8 cellular contexts compared by ENCODE assay signal in the genomic region with DNA sequence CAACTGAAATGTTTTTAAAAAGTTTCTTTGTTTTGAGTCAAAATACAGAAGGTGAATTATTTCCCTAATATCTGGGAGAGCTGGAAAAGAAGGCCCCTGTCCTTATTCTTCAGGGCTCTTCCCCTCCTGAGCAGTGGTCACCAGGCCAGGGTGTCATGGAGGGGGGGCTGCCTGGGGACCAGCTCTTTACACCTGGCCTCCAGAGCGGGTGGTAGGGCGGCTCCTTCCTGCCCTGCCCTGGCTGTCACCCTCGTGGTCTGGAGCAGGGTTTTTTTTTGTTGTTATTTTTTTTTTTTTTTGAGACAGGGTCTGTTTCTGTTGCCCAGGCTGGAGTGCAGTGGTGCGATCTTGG. TPM values are rescaled to one million over a fixed set of nuclear protein-coding genes. Genes with fewer than 3 reads are reported as not detected.
DNase-seq lines count a peak whose midpoint lies in the region; ATAC-seq, FAIRE-seq and TF ChIP-seq lines count a peak whose summit lies in the region.

No MANE protein-coding gene starts in this region.

- no peak overlapping the region for H3K4me3 ChIP-seq in right cardiac atrium (ENCODE audit: low read length)
- no peak overlapping the region for H3K4me3 ChIP-seq in small intestine (ENCODE audit: low read depth in 1 of 2, low read length in 2 of 2)

- intact Hi-C loops in right cardiac atrium (cut with DNase I): loop anchor here in 3 of 4 donors (5.0 kb wide), 2 partner anchors 68 to 78 kb away; no protein-coding TSS in a partner anchor

- peak overlapping the region; percentile 85 for H3K27ac ChIP-seq in right cardiac atrium (ENCODE audit: low read length)
- peak overlapping the region; percentile 28 to 84 for H3K27ac ChIP-seq in small intestine (ENCODE audit: low read depth in 1 of 2, low read length in 1 of 2)

- no peak for FAIRE-seq in small intestine (lab: Jason Lieb, UNC)

- H3K27ac Mint-ChIP-seq in IgD-negative memory B cell (peak overlapping the region; percentile 98 to 99 (median 99)), progenitor cell of endocrine pancreas (no peak overlapping the region)
- H3K27ac Mint-ChIP-seq in activated naive CD8-positive, alpha-beta T cell: peak overlapping the region; percentile 95

- no peaks in the 10 kb centered on the region for H3K9me3 Mint-ChIP-seq in IgD-negative memory B cell
- no peaks in the 10 kb centered on the region for H3K9me3 Mint-ChIP-seq in activated naive CD8-positive, alpha-beta T cell (ENCODE audit: low read depth)
- H3K9me3 Mint-ChIP-seq in progenitor cell of endocrine pancreas (ENCODE audit: low read depth): no peaks in the 10 kb centered on the region

- H3K4me3 Mint-ChIP-seq in IgD-negative memory B cell (peak overlapping the region; percentile 80 to 99 (median 94)), progenitor cell of endocrine pancreas (ENCODE audit: low read depth) (no peak overlapping the region)
- H3K4me3 Mint-ChIP-seq in activated naive CD8-positive, alpha-beta T cell: peak overlapping the region; percentile 95

- no peaks in the 10 kb centered on the region for H3K36me3 ChIP-seq in small intestine (ENCODE audit: control insufficient read depth in 2 of 2, insufficient read depth in 2 of 2, low read length in 2 of 2)

- H3K4me1 Mint-ChIP-seq in IgD-negative memory B cell (peaks cover 40 to 61% (median 51%) of the 10 kb centered on the region in 3 donors), progenitor cell of endocrine pancreas (ENCODE audit: low read depth) (peaks cover 39% of the 10 kb centered on the region)
- H3K4me1 Mint-ChIP-seq in activated naive CD8-positive, alpha-beta T cell (ENCODE audit: low read depth): peaks cover 75% of the 10 kb centered on the region

- DNase-seq in right cardiac atrium: peak in 1 of 3 donors; percentile 79
- no peak for DNase-seq in small intestine
- no peak for DNase-seq in progenitor cell of endocrine pancreas (ENCODE audit: low spot score, unreplicated experiment)
- DNase-seq in KG1 (lab: John Stamatoyannopoulos, UW): no peak
- no peak for DNase-seq in foreskin melanocyte

- H3K27me3 ChIP-seq in right cardiac atrium (ENCODE audit: control insufficient read depth, insufficient read depth) (no peaks in the 10 kb centered on the region), small intestine (ENCODE audit: control insufficient read depth in 2 of 2, insufficient read depth in 2 of 2, low read length in 2 of 2) (no peaks in the 10 kb centered on the region)

- TF ChIP-seq CTCF in progenitor cell of endocrine pancreas (IDR thresholded peaks at IDR 0.05; ENCODE audit: unreplicated experiment): no peak

- 30% methylated on average over 4 of the region's 4 CpGs for WGBS in right cardiac atrium
- WGBS in small intestine, 3 donors: 32 to 49% (median 40%) methylated on average over 4 of the region's 4 CpGs

- peaks cover 2% of the 10 kb centered on the region for H3K36me3 Mint-ChIP-seq in IgD-negative memory B cell
- H3K36me3 Mint-ChIP-seq in activated naive CD8-positive, alpha-beta T cell: no peaks in the 10 kb centered on the region
- H3K36me3 Mint-ChIP-seq in progenitor cell of endocrine pancreas (ENCODE audit: insufficient read depth): no peaks in the 10 kb centered on the region

- H3K4me1 ChIP-seq in right cardiac atrium (ENCODE audit: control insufficient read depth, insufficient read depth, low read length): peaks cover 50% of the 10 kb centered on the region
- H3K4me1 ChIP-seq in small intestine (ENCODE audit: control insufficient read depth in 2 of 2, insufficient read depth in 1 of 2, low read depth in 1 of 2, low read length in 1 of 2): peaks cover 21 to 42% of the 10 kb centered on the region in 2 donors

- H3K9me3 ChIP-seq in right cardiac atrium (ENCODE audit: control insufficient read depth, low read length): no peaks in the 10 kb centered on the region
- H3K9me3 ChIP-seq in small intestine (ENCODE audit: control insufficient read depth, low read depth): no peaks in the 10 kb centered on the region

- peak; percentile 0 to 10 for ATAC-seq in right cardiac atrium
- ATAC-seq in HG03139 (IDR thresholded peaks at IDR 0.05; ENCODE audit: unreplicated experiment): no peak

- H3K27me3 Mint-ChIP-seq in IgD-negative memory B cell (peaks cover 3% of the 10 kb centered on the region), progenitor cell of endocrine pancreas (no peaks in the 10 kb centered on the region)
- H3K27me3 Mint-ChIP-seq in activated naive CD8-positive, alpha-beta T cell: no peaks in the 10 kb centered on the region

RNA-seq across cellular contexts. Expression of a gene that starts 6.6 kb away (rescaled TPM):
- polyA plus RNA-seq in IgD-negative memory B cell: 0.78 TPM
- 10 to 100 TPM; 56.7 to 83.1 (median 68.9) TPM for total RNA-seq in right cardiac atrium
- 35.6 TPM for polyA plus RNA-seq in right cardiac atrium
- polyA plus RNA-seq in small intestine: 10 to 100 TPM in 1 of 3 donors, 1 to 10 TPM in 2; 4.2 to 17.8 (median 5.4) TPM
- total RNA-seq in progenitor cell of endocrine pancreas: 56.2 and 59.4 TPM in 2 replicates

RNA-seq across cellular contexts. Expression of a gene that starts 40.2 kb away (rescaled TPM):
- 78.2 TPM for polyA plus RNA-seq in IgD-negative memory B cell
- total RNA-seq in right cardiac atrium: 10 to 100 TPM; 35.5 to 49.3 (median 37.2) TPM
- polyA plus RNA-seq in right cardiac atrium: 56.3 TPM
- 10 to 100 TPM; 20.6 to 51.4 (median 39.4) TPM for polyA plus RNA-seq in small intestine
- total RNA-seq in progenitor cell of endocrine pancreas: 74.3 and 77.9 TPM in 2 replicates
